Comparison of ENCODE assay signal across 1 cellular context in genomic region chr11:111500481-111500880, GRCh38.
TF ChIP-seq lines count a peak whose summit lies in the region.

No MANE protein-coding gene starts in this region.

TF ChIP-seq in GM23338, 12 proteins besides CTCF, POLR2A, EP300 and RAD21 (continued from another document):
- TF ChIP-seq REST (IDR thresholded peaks at IDR 0.05; ENCODE audit: unreplicated experiment) (no peak), EZH2phosphoT487 (IDR thresholded peaks at IDR 0.05; ENCODE audit: unreplicated experiment) (no peak), NANOG (IDR thresholded peaks at IDR 0.05; ENCODE audit: borderline replicate concordance) (no peak), ZNF331 (CRISPR knock-in tag; IDR thresholded peaks at IDR 0.05; ENCODE audit: low read depth) (no peak), EZH2 (IDR thresholded peaks at IDR 0.05; ENCODE audit: low read depth, unreplicated experiment) (no peak), STAT1 (IDR thresholded peaks at IDR 0.05; ENCODE audit: unreplicated experiment) (no peak), CREB1 (CRISPR knock-in tag; IDR thresholded peaks at IDR 0.05; ENCODE audit: low read depth) (no peak), POLR2AphosphoS5 (IDR thresholded peaks at IDR 0.05; ENCODE audit: low read depth) (no peak), ZNF462 (CRISPR knock-in tag; IDR thresholded peaks at IDR 0.05) (no peak), ZNF114 (CRISPR knock-in tag; IDR thresholded peaks at IDR 0.05) (no peak)
TF ChIP-seq in GM23338: peak in this region for 0.
